In genomic region chr6:110511401-110511800, GRCh38 we compare ENCODE assay signal across 18 cellular contexts.
"Had no signal": no experiment of that assay in that cellular context is flagged by ENCODE, and none has a peak within 500 bp of the region (broad histone marks: within the 10 kb centered on the region; RNA-seq: fewer than 3 reads in every experiment).

No MANE protein-coding gene starts in this region.

- H3K36me3 ChIP-seq: esophagus muscularis mucosa, lower lobe of right lung, neural progenitor cell, pancreas, suprapubic skin, upper lobe of left lung had no signal

- H3K4me3 ChIP-seq: esophagus muscularis mucosa, lower lobe of right lung, neural progenitor cell, pancreas, suprapubic skin, upper lobe of left lung had no signal

- H3K27me3 ChIP-seq: esophagus muscularis mucosa, neural progenitor cell, suprapubic skin, upper lobe of left lung had no signal

- H3K27ac ChIP-seq: esophagus muscularis mucosa, lower lobe of right lung, neural progenitor cell, pancreas, suprapubic skin, upper lobe of left lung had no signal

- H3K4me2 ChIP-seq: neural progenitor cell had no signal

- DNase-seq: activated CD4-positive, alpha-beta T cell treated with anti-CD3 and anti-CD28 coated beads, Interleukin-2, amount 50 U/mL, for 4 hours; activated CD8-positive, alpha-beta memory T cell treated with anti-CD3 and anti-CD28 coated beads, Interleukin-2, amount 10 ng/mL, durations not matched to agents 7 days and 5 days; activated effector memory CD4-positive, alpha-beta T cell treated with anti-CD3 and anti-CD28 coated beads, Interleukin-2, amount 50 U/mL, for 16 hours; activated T-cell treated with anti-CD3 and anti-CD28 coated beads, Interleukin-2, amount 50 U/mL, for 4 hours; amniotic stem cell; lower lobe of right lung; midbrain; pancreas; stimulated activated CD4-positive, alpha-beta T cell treated with anti-CD3 and anti-CD28 coated beads, Interleukin-4, amount 100 ng/mL, for 1 hour; stimulated activated CD8-positive, alpha-beta memory T cell treated with anti-CD3 and anti-CD28 coated beads, Interleukin-4, amount 100 ng/mL, for 48 hours; stimulated activated naive CD8-positive, alpha-beta T cell treated with anti-CD3 and anti-CD28 coated beads, Interleukin-15, Interleukin-2, amounts not matched to agents 100 U/mL and 50 U/mL, for 24 hours; T-helper 2 cell; upper lobe of left lung had no signal

- H3K9ac ChIP-seq: neural progenitor cell had no signal

- FAIRE-seq: endometrium, pancreas, TTC549 had no signal

- H2AFZ ChIP-seq: neural progenitor cell had no signal

- H3K9me3 ChIP-seq: esophagus muscularis mucosa, lower lobe of right lung, pancreas, suprapubic skin, upper lobe of left lung had no signal

- H3K4me1 ChIP-seq: lower lobe of right lung, neural progenitor cell had no signal
